In the genomic region with DNA sequence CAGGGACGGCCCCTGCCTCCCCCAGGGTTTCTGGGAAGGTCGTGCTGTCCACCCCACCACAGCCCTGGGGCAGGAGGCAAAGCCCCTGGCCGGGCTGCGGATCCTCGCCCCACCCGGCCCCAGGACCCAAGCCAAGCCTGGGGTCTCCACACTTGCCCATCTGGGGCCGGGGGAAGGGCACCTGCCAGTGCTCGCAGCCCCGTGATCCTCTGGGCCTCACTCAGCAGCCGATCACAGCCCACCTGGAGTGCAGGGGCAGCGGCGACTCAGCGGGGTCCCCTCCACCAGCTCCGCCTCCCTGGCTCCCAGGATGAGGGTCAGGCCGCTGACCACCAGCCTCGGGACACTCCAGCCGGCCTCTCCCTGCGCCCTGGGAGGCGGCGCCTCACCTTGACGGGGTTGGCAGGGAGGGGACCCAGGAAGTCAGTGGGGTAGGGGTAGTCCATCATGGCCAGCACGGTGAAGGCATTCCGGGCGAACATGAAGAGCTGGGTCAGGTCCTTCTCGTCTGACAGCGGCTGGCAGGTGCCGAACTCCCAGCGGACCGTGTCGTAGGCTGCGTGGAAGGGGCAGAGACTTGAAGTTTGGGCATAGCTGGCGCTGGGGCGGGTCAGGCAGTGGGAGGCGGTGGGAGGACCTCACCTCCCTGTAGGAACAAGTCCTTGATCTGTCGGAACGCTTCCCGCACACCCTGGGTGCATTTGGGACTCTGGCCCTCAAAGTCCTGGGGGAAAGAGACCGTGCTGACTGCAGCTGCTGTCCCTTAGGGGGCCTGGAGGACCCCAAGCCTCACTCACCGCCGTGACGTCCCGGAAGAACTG, we compare ENCODE assay signal across 15 cellular contexts. TPM values are rescaled to one million over a fixed set of nuclear protein-coding genes. Genes with fewer than 3 reads are reported as not detected.
DNase-seq lines count a peak whose midpoint lies in the region; ATAC-seq, FAIRE-seq and TF ChIP-seq lines count a peak whose summit lies in the region.
"Had no signal": no experiment of that assay in that cellular context is flagged by ENCODE, and none has a peak within 500 bp of the region (broad histone marks: within the 10 kb centered on the region; RNA-seq: fewer than 3 reads in every experiment).

No MANE protein-coding gene starts in this region.

- no peak overlapping the region for H2AFZ ChIP-seq in PC-9

- H3K4me1 Mint-ChIP-seq in central memory CD8-positive, alpha-beta T cell = no peaks in the 10 kb centered on the region
- H3K4me1 Mint-ChIP-seq in stimulated activated naive CD8-positive, alpha-beta T cell treated with anti-CD3 and anti-CD28 coated beads, Interleukin-15, amount 100 ng/mL, for 72 hours = peaks cover 18% of the 10 kb centered on the region

- no peak overlapping the region for H3K27ac Mint-ChIP-seq in central memory CD8-positive, alpha-beta T cell (ENCODE audit: low read depth)
- no peak overlapping the region for H3K27ac Mint-ChIP-seq in stimulated activated naive CD8-positive, alpha-beta T cell treated with anti-CD3 and anti-CD28 coated beads, Interleukin-15, amount 100 ng/mL, for 72 hours

- H3K9me3 ChIP-seq in heart right ventricle = no peaks in the 10 kb centered on the region
- no peaks in the 10 kb centered on the region for H3K9me3 ChIP-seq in NT2/D1 (ENCODE audit: insufficient read depth, low read length)
- no peaks in the 10 kb centered on the region for H3K9me3 ChIP-seq in PC-9 (ENCODE audit: insufficient read depth, low read depth)
- H3K9me3 ChIP-seq: breast epithelium, psoas muscle had no signal

- H3K4me1 ChIP-seq in heart right ventricle (peaks cover 12 to 40% (median 23%) of the 10 kb centered on the region in 9 donors), NT2/D1 (ENCODE audit: insufficient read depth, insufficient read length) (peaks cover 11% of the 10 kb centered on the region), PC-9 (replicated peaks; ENCODE audit: insufficient read depth) (peaks cover 6% of the 10 kb centered on the region)
- H3K4me1 ChIP-seq: breast epithelium had no signal

- TF ChIP-seq CTCF in heart right ventricle (IDR thresholded peaks at IDR 0.05) = no peak
- no peak for TF ChIP-seq CTCF in PC-9 (conservative IDR thresholded peaks at IDR 0.05)

- H3K9ac ChIP-seq in NT2/D1 (ENCODE audit: insufficient read length, low read depth) = peak overlapping the region; percentile 17

- POLR2A ChIA-PET in PC-9 (lab: Charles Lee; ENCODE audit: unreplicated experiment) = no interaction called here

- no peak overlapping the region for H3K4me2 ChIP-seq in PC-9

- H3K4me3 Mint-ChIP-seq in central memory CD8-positive, alpha-beta T cell = peak overlapping the region; percentile 67
- peak overlapping the region; percentile 82 to 85 for H3K4me3 Mint-ChIP-seq in stimulated activated naive CD8-positive, alpha-beta T cell treated with anti-CD3 and anti-CD28 coated beads, Interleukin-15, amount 100 ng/mL, for 72 hours

- H3F3A ChIP-seq in PC-9 (ENCODE audit: insufficient read depth, low read depth) = no peaks in the 10 kb centered on the region

- FAIRE-seq in H54 (lab: Jason Lieb, UNC) = no peak
- FAIRE-seq: endothelial cell of umbilical vein had no signal

- H3K27ac ChIP-seq in heart right ventricle (no peak overlapping the region), PC-9 (no peak overlapping the region)
- H3K27ac ChIP-seq: breast epithelium, psoas muscle had no signal

- H3K36me3 Mint-ChIP-seq in central memory CD8-positive, alpha-beta T cell (ENCODE audit: insufficient read depth) = peaks cover 18% of the 10 kb centered on the region

- ATAC-seq in left ventricle myocardium superior (no peak), heart right ventricle (no peak), HG03442 (IDR thresholded peaks at IDR 0.05; ENCODE audit: unreplicated experiment) (no peak)
- ATAC-seq in central memory CD8-positive, alpha-beta T cell (replicated peaks; ENCODE audit: extremely low read depth, poor library complexity, severe bottlenecking) = no peak
- no peak for ATAC-seq in stimulated activated naive CD8-positive, alpha-beta T cell treated with anti-CD3 and anti-CD28 coated beads, Interleukin-15, amount 100 ng/mL, for 72 hours
- ATAC-seq: psoas muscle had no signal

- H4K20me1 ChIP-seq in PC-9 (ENCODE audit: insufficient read depth) = no peaks in the 10 kb centered on the region

- intact Hi-C loops in left ventricle myocardium superior (cut with micrococcal nuclease) = no loop called here
- intact Hi-C loops in heart right ventricle (cut with DNase I) = no loop called here
- intact Hi-C loops in PC-9 (cut with micrococcal nuclease; ENCODE audit: unreplicated experiment) = no loop called here

- DNase-seq in left ventricle myocardium superior (peak; percentile 25), heart right ventricle (no peak), NT2/D1 (ENCODE audit: low read depth, low spot score) (no peak), H54 (ENCODE audit: insufficient read length, low spot score) (no peak), PC-9 (no peak)
- no peak for DNase-seq in central memory CD8-positive, alpha-beta T cell (ENCODE audit: low spot score in 2 of 2)
- DNase-seq in stimulated activated naive CD8-positive, alpha-beta T cell treated with anti-CD3 and anti-CD28 coated beads, Interleukin-15, amount 100 ng/mL, for 72 hours = no peak
- DNase-seq: head of caudate nucleus; mesenchymal stem cell; stimulated activated CD4-positive, alpha-beta T cell treated with anti-CD3 and anti-CD28 coated beads, Interleukin-2, amount 100 ng/mL, for 48 hours; stimulated activated naive CD4-positive, alpha-beta T cell treated with Interleukin-2 at 50 U/mL for 16 hours had no signal

- no TSS peak for BruUV-seq in PC-9 (replicated peaks; lab: Mats Ljungman, UMichigan)

- H3K27me3 Mint-ChIP-seq in central memory CD8-positive, alpha-beta T cell = no peaks in the 10 kb centered on the region
- no peaks in the 10 kb centered on the region for H3K27me3 Mint-ChIP-seq in stimulated activated naive CD8-positive, alpha-beta T cell treated with anti-CD3 and anti-CD28 coated beads, Interleukin-15, amount 100 ng/mL, for 72 hours

- WGBS in heart right ventricle, 2 donors = 95 to 97% methylated on average over 42 of the region's 42 CpGs

- no peaks in the 10 kb centered on the region for H3K9me3 Mint-ChIP-seq in central memory CD8-positive, alpha-beta T cell
- H3K9me3 Mint-ChIP-seq in stimulated activated naive CD8-positive, alpha-beta T cell treated with anti-CD3 and anti-CD28 coated beads, Interleukin-15, amount 100 ng/mL, for 72 hours = no peaks in the 10 kb centered on the region

- H3K36me3 ChIP-seq in heart right ventricle (peaks cover 0 to 54% (median 32%) of the 10 kb centered on the region in 9 donors), NT2/D1 (ENCODE audit: insufficient read depth, insufficient read length, low read length) (peaks cover 52% of the 10 kb centered on the region), PC-9 (ENCODE audit: low read depth) (no peaks in the 10 kb centered on the region)
- H3K36me3 ChIP-seq: breast epithelium had no signal

- no peaks in the 10 kb centered on the region for H3K79me2 ChIP-seq in PC-9 (ENCODE audit: low read depth)

- no peaks in the 10 kb centered on the region for H3K9me2 ChIP-seq in PC-9 (ENCODE audit: insufficient read depth)

- no peak overlapping the region for H3K4me3 ChIP-seq in heart right ventricle
- no peak overlapping the region for H3K4me3 ChIP-seq in NT2/D1 (ENCODE audit: insufficient read length, low read depth)
- no peak overlapping the region for H3K4me3 ChIP-seq in PC-9

- CTCF ChIA-PET in PC-9 (lab: Charles Lee) = no interaction called here

- H3K27me3 ChIP-seq in heart right ventricle = no peaks in the 10 kb centered on the region
- peaks cover 26% of the 10 kb centered on the region for H3K27me3 ChIP-seq in NT2/D1 (ENCODE audit: insufficient read depth, insufficient read length)
- no peaks in the 10 kb centered on the region for H3K27me3 ChIP-seq in PC-9 (ENCODE audit: insufficient read depth, low read depth)
- H3K27me3 ChIP-seq: breast epithelium had no signal

- TF ChIP-seq POLR2A in H54 (IDR thresholded peaks at IDR 0.05; ENCODE audit: low read depth, low read length) = no peak

RNA-seq across cellular contexts. Expression of a gene that starts 1.8 kb away (rescaled TPM):
- total RNA-seq in left ventricle myocardium superior (155 TPM), heart right ventricle (100 to 1,000 TPM in 7 of 10 donors, 10 to 100 TPM in 3; 91.4 to 167 (median 118) TPM), PC-9 (2021) (104 and 126 TPM in 2 replicates)
- polyA plus RNA-seq in heart right ventricle = 100 to 1,000 TPM; 152 to 677 TPM

RNA-seq across cellular contexts. Expression of a gene that starts 26.0 kb away (rescaled TPM):
- total RNA-seq in left ventricle myocardium superior (21.4 TPM), heart right ventricle (10 to 100 TPM; 16.9 to 27.7 (median 20.9) TPM), PC-9 (2021) (79.3 and 107 TPM in 2 replicates)
- 10 to 100 TPM; 25.5 to 71.4 TPM for polyA plus RNA-seq in heart right ventricle

RNA-seq across cellular contexts. Expression of a gene that starts 26.2 kb away (rescaled TPM):
- total RNA-seq in left ventricle myocardium superior (not detected), heart right ventricle (not detected), PC-9 (2021) (0.10 TPM in 1 of 2 replicates, not detected in the other)
- polyA plus RNA-seq in heart right ventricle = not detected
- total RNA-seq: endothelial cell of umbilical vein, psoas muscle had no signal
- polyA plus RNA-seq: endothelial cell of umbilical vein had no signal

RNA-seq across cellular contexts. Expression of a gene that starts 35.5 kb away (rescaled TPM):
- total RNA-seq in left ventricle myocardium superior (12.6 TPM), heart right ventricle (10 to 100 TPM in 4 of 10 donors, 1 to 10 TPM in 6; 6.0 to 16.5 (median 8.5) TPM), PC-9 (2021) (9.9 and 14.7 TPM in 2 replicates)
- 10 to 100 TPM in 1 of 2 donors, 1 to 10 TPM in 1; 3.4 to 24.3 TPM for polyA plus RNA-seq in heart right ventricle

RNA-seq across cellular contexts. Expression of a gene that starts 42.4 kb away (rescaled TPM):
- total RNA-seq in left ventricle myocardium superior (0.12 TPM), heart right ventricle (1 to 10 TPM in 1 of 10 donors, under 1 TPM in 8, not detected in 1; 0.06 to 1.1 (median 0.11) TPM), PC-9 (2021) (46.9 and 50.3 TPM in 2 replicates)
- under 1 TPM; 0.15 to 0.23 TPM for polyA plus RNA-seq in heart right ventricle
